In genomic region chr11:86629070-86629706, GRCh38 we compare ENCODE assay signal across 1 cellular context.
TF ChIP-seq lines count a peak whose summit lies in the region.

No MANE protein-coding gene starts in this region.

TF ChIP-seq in IMR-90, 13 proteins besides CTCF, POLR2A, EP300 and RAD21:
- TF ChIP-seq CHD1 (IDR thresholded peaks at IDR 0.05; ENCODE audit: low read depth, low read length) (no peak), BHLHE40 (IDR thresholded peaks at IDR 0.05; ENCODE audit: low read depth, low read length) (no peak), USF2 (IDR thresholded peaks at IDR 0.05; ENCODE audit: low read depth, low read length) (no peak), MAFK (IDR thresholded peaks at IDR 0.05; ENCODE audit: low read depth, low read length) (no peak), NFE2L2 (IDR thresholded peaks at IDR 0.05; ENCODE audit: low read depth, low read length) (no peak), MAZ (IDR thresholded peaks at IDR 0.05; ENCODE audit: borderline replicate concordance, low read depth, low read length) (no peak), CEBPB (IDR thresholded peaks at IDR 0.05; ENCODE audit: low read depth, low read length) (no peak), ELK1 (IDR thresholded peaks at IDR 0.05; ENCODE audit: borderline replicate concordance, low read depth, low read length) (no peak), RCOR1 (IDR thresholded peaks at IDR 0.05; ENCODE audit: insufficient replicate concordance, low read length) (no peak), SMC3 (IDR thresholded peaks at IDR 0.05; ENCODE audit: low read depth, low read length) (no peak), FOS (IDR thresholded peaks at IDR 0.05; ENCODE audit: low read depth, low read length) (no peak), RFX5 (IDR thresholded peaks at IDR 0.05; ENCODE audit: low read depth, low read length) (no peak), MXI1 (IDR thresholded peaks at IDR 0.05; ENCODE audit: borderline replicate concordance, low read depth, low read length) (no peak)
